Comparison of ENCODE assay signal across 19 cellular contexts in the genomic region with DNA sequence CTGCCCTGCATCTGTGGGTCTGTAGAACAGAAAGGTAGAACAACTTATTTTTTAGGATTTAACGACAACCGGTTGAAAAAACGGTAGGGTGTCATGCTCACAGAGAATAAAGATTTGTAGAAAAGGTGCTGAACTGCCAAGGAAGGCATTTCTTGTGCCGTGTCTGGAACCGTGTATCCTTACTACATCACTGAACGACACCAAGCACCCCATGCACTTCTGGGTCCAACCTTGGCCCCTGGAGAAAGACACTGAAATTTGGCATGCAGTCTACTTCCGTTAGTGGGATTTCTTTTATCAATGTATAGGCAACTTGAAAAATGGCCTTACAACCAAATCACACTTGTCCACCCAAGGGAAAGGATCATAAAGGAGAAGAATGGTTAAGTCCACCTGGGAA.
DNase-seq lines count a peak whose midpoint lies in the region; ATAC-seq and TF ChIP-seq lines count a peak whose summit lies in the region.
"Had no signal": no experiment of that assay in that cellular context is flagged by ENCODE, and none has a peak within 500 bp of the region (broad histone marks: within the 10 kb centered on the region; RNA-seq: fewer than 3 reads in every experiment).

No MANE protein-coding gene starts in this region.

- DNase-seq in left ventricle myocardium inferior (no peak), right atrium auricular region (ENCODE audit: low spot score) (no peak), GM23338 (ENCODE audit: low spot score) (no peak), RWPE1 (ENCODE audit: low spot score) (no peak), endodermal cell (no peak), NCI-H446 (lab: John Stamatoyannopoulos, UW) (no peak)
- no peak for DNase-seq in stimulated activated naive CD8-positive, alpha-beta T cell treated with anti-CD3 and anti-CD28 coated beads, Interleukin-15, amount 100 ng/mL, for 72 hours
- DNase-seq: AML-193; Caco-2; Calu3; CD4-positive, alpha-beta T cell; CD8-positive, alpha-beta T cell; DMS79 treated with DMSO at 0.1 percent for 48 hours; GF-D8 had no signal

- H2AFZ ChIP-seq in GM23338: no peak overlapping the region

- H3K4me1 ChIP-seq in left ventricle myocardium inferior (peaks cover 48% of the 10 kb centered on the region), right atrium auricular region (peaks cover 0 to 30% of the 10 kb centered on the region in 2 donors), GM23338 (ENCODE audit: insufficient read depth) (peaks cover 16% of the 10 kb centered on the region), endodermal cell (ENCODE audit: control insufficient read depth, insufficient read depth, low read length) (no peaks in the 10 kb centered on the region)
- H3K4me1 ChIP-seq: A549, Caco-2 had no signal

- no peak overlapping the region for H3K9ac ChIP-seq in endodermal cell (ENCODE audit: extremely low read depth, low read length, poor library complexity, severe bottlenecking)
- H3K9ac ChIP-seq: BLaER1 treated with 17β-estradiol and CSF1 and Interleukin-3, amounts not matched to agents 10 nM and 100 nM had no signal

- peaks cover 15% of the 10 kb centered on the region; the same call in 1 of the 2 replicates for H3F3A ChIP-seq in GM23338 (replicated peaks; ENCODE audit: low read depth)

- no peak overlapping the region for H3K4me2 ChIP-seq in GM23338
- H3K4me2 ChIP-seq: A549; BLaER1 treated with 17β-estradiol and CSF1 and Interleukin-3, amounts not matched to agents 10 nM and 100 nM had no signal

- ATAC-seq in GM23338: no peak
- ATAC-seq in stimulated activated naive CD8-positive, alpha-beta T cell treated with anti-CD3 and anti-CD28 coated beads, Interleukin-15, amount 100 ng/mL, for 72 hours: no peak
- ATAC-seq: A549; CD8-positive, alpha-beta T cell had no signal

- H3K4me3 Mint-ChIP-seq in GM23338: no peak overlapping the region
- no peak overlapping the region for H3K4me3 Mint-ChIP-seq in endodermal cell
- H3K4me3 Mint-ChIP-seq in stimulated activated naive CD8-positive, alpha-beta T cell treated with anti-CD3 and anti-CD28 coated beads, Interleukin-15, amount 100 ng/mL, for 72 hours: no peak overlapping the region
- H3K4me3 Mint-ChIP-seq: B cell; CD4-positive, alpha-beta T cell; CD8-positive, alpha-beta T cell had no signal

- intact Hi-C loops in left ventricle myocardium inferior (cut with micrococcal nuclease): no loop called here

- H3K27me3 Mint-ChIP-seq in GM23338 (ENCODE audit: insufficient read depth, low read depth, poor library complexity) (no peaks in the 10 kb centered on the region), endodermal cell (ENCODE audit: insufficient read depth) (no peaks in the 10 kb centered on the region)
- no peaks in the 10 kb centered on the region for H3K27me3 Mint-ChIP-seq in stimulated activated naive CD8-positive, alpha-beta T cell treated with anti-CD3 and anti-CD28 coated beads, Interleukin-15, amount 100 ng/mL, for 72 hours
- H3K27me3 Mint-ChIP-seq: B cell; CD4-positive, alpha-beta T cell had no signal

- WGBS in endodermal cell (ENCODE audit: insufficient coverage in 1 of 2, insufficient read length in 1 of 2), 2 experiments: 95 to 100% methylated on average over 6 to 7 of the region's 7 CpGs

- H3K27ac ChIP-seq in left ventricle myocardium inferior (replicated peaks) (peak overlapping the region; percentile 85), right atrium auricular region (no peak overlapping the region), GM23338 (ENCODE audit: low read depth) (peak overlapping the region; percentile 52; the same call in 1 of the 2 replicates), RWPE1 (peak overlapping the region; percentile 12; the same call in 1 of the 2 replicates), endodermal cell (ENCODE audit: low read depth, low read length) (peak overlapping the region; percentile 58)
- H3K27ac ChIP-seq: 22Rv1, A549, C4-2B had no signal

- no peaks in the 10 kb centered on the region; the same call in 2 of the 3 replicates for H3K9me3 Mint-ChIP-seq in GM23338
- no peaks in the 10 kb centered on the region for H3K9me3 Mint-ChIP-seq in endodermal cell
- H3K9me3 Mint-ChIP-seq in stimulated activated naive CD8-positive, alpha-beta T cell treated with anti-CD3 and anti-CD28 coated beads, Interleukin-15, amount 100 ng/mL, for 72 hours: no peaks in the 10 kb centered on the region
- H3K9me3 Mint-ChIP-seq: CD4-positive, alpha-beta T cell; CD8-positive, alpha-beta T cell had no signal

- no peaks in the 10 kb centered on the region; the same call in none of the 2 replicates for H4K20me1 ChIP-seq in GM23338 (replicated peaks; ENCODE audit: insufficient read depth)

- H3K36me3 ChIP-seq in left ventricle myocardium inferior: peaks cover 73% of the 10 kb centered on the region
- peaks cover 49% of the 10 kb centered on the region for H3K36me3 ChIP-seq in right atrium auricular region
- peaks cover 52% of the 10 kb centered on the region for H3K36me3 ChIP-seq in GM23338 (ENCODE audit: insufficient read depth)
- peaks cover 73% of the 10 kb centered on the region for H3K36me3 ChIP-seq in endodermal cell (ENCODE audit: control insufficient read depth, insufficient read depth, low read length)

- peaks cover 30% of the 10 kb centered on the region for H3K79me2 ChIP-seq in GM23338 (replicated peaks; ENCODE audit: insufficient read depth)

- H3K4me1 Mint-ChIP-seq in GM23338 (peaks cover 18% of the 10 kb centered on the region), endodermal cell (peaks cover 9% of the 10 kb centered on the region)
- no peaks in the 10 kb centered on the region for H3K4me1 Mint-ChIP-seq in stimulated activated naive CD8-positive, alpha-beta T cell treated with anti-CD3 and anti-CD28 coated beads, Interleukin-15, amount 100 ng/mL, for 72 hours
- H3K4me1 Mint-ChIP-seq: B cell had no signal

- no peak for TF ChIP-seq CTCF in left ventricle myocardium inferior (IDR thresholded peaks at IDR 0.05; ENCODE audit: borderline replicate concordance)
- no peak for TF ChIP-seq CTCF in right atrium auricular region (IDR thresholded peaks at IDR 0.05)
- no peak for TF ChIP-seq CTCF in GM23338 (conservative IDR thresholded peaks at IDR 0.05; ENCODE audit: low read depth in 2 of 2)
- TF ChIP-seq CTCF in RWPE1 (conservative IDR thresholded peaks at IDR 0.05; ENCODE audit: low read depth): no peak
- no peak for TF ChIP-seq CTCF in endodermal cell (conservative IDR thresholded peaks at IDR 0.05)

- H3K36me3 Mint-ChIP-seq in GM23338 (ENCODE audit: low read depth) (peaks cover 39% of the 10 kb centered on the region), endodermal cell (ENCODE audit: low read depth) (peaks cover 33% of the 10 kb centered on the region)

- CTCF ChIA-PET in RWPE1 (lab: Yijun Ruan, JAX): interaction anchor here (1.2 kb wide), 1 partner anchor 173 kb away, joined by 4 read pairs; no protein-coding TSS in a partner anchor

- H3K9me3 ChIP-seq in left ventricle myocardium inferior (replicated peaks) (no peaks in the 10 kb centered on the region), right atrium auricular region (no peaks in the 10 kb centered on the region), endodermal cell (ENCODE audit: control insufficient read depth, low read length) (no peaks in the 10 kb centered on the region)
- H3K9me3 ChIP-seq: A549; BLaER1 treated with 17β-estradiol and CSF1 and Interleukin-3, amounts not matched to agents 10 nM and 100 nM; Caco-2 had no signal

- H3K27ac Mint-ChIP-seq in GM23338: no peak overlapping the region
- no peak overlapping the region for H3K27ac Mint-ChIP-seq in endodermal cell
- H3K27ac Mint-ChIP-seq in stimulated activated naive CD8-positive, alpha-beta T cell treated with anti-CD3 and anti-CD28 coated beads, Interleukin-15, amount 100 ng/mL, for 72 hours: no peak overlapping the region
- H3K27ac Mint-ChIP-seq: B cell; CD4-positive, alpha-beta T cell; CD8-positive, alpha-beta T cell had no signal

- no peaks in the 10 kb centered on the region for H3K27me3 ChIP-seq in left ventricle myocardium inferior (ENCODE audit: low read depth)
- H3K27me3 ChIP-seq in right atrium auricular region: no peaks in the 10 kb centered on the region
- no peaks in the 10 kb centered on the region for H3K27me3 ChIP-seq in GM23338 (ENCODE audit: insufficient read depth)
- no peaks in the 10 kb centered on the region for H3K27me3 ChIP-seq in endodermal cell (ENCODE audit: control insufficient read depth, insufficient read depth, low read length, poor library complexity, severe bottlenecking)
- H3K27me3 ChIP-seq: BLaER1 treated with 17β-estradiol and CSF1 and Interleukin-3, amounts not matched to agents 10 nM and 100 nM had no signal

- H3K9me2 ChIP-seq in GM23338 (ENCODE audit: insufficient read depth): no peaks in the 10 kb centered on the region

- POLR2A ChIA-PET in RWPE1 (lab: Yijun Ruan, JAX; ENCODE audit: low non-redundant PET): no interaction called here

- no peak overlapping the region for H3K4me3 ChIP-seq in left ventricle myocardium inferior
- H3K4me3 ChIP-seq in right atrium auricular region: no peak overlapping the region
- no peak overlapping the region for H3K4me3 ChIP-seq in GM23338
- H3K4me3 ChIP-seq in endodermal cell (ENCODE audit: low read length): no peak overlapping the region
- H3K4me3 ChIP-seq: A549; BLaER1 treated with 17β-estradiol and CSF1 and Interleukin-3, amounts not matched to agents 10 nM and 100 nM had no signal

TF ChIP-seq in GM23338, 12 proteins besides CTCF, POLR2A, EP300 and RAD21 (continues in another document):
- no peak for TF ChIP-seq STAT1 (IDR thresholded peaks at IDR 0.05; ENCODE audit: unreplicated experiment)

Comparison
In these comparisons a context has a peak if more than half of its experiments do, and no peak if none do; other contexts are left out.
1. H3K27ac ChIP-seq: peak in left ventricle myocardium inferior (single experiment), GM23338 (single experiment), RWPE1 (single experiment) and endodermal cell (single experiment); none in right atrium auricular region (0 of 2).